ENCODE assay signal across 19 cellular contexts in the genomic region with DNA sequence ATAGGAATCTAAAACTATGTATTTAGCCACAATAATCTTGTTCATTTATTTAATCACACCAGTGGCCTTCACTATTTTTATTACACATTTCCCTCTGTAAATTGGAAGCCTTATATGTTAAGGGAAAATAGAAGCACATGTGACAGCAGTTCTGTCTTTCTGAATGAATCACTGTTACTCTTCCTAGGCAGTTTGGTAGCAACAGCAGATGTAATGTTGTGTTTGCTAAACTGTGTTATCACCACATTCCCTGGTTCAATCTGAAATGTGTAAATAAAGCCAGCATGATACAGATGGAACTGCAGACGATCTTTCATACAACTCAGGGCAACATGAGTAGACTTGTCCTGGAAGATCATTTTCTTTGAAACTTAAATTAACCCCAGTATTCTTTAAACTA.
DNase-seq lines count a peak whose midpoint lies in the region; ATAC-seq and TF ChIP-seq lines count a peak whose summit lies in the region.
"Had no signal": no experiment of that assay in that cellular context is flagged by ENCODE, and none has a peak within 500 bp of the region (broad histone marks: within the 10 kb centered on the region; RNA-seq: fewer than 3 reads in every experiment).

No MANE protein-coding gene starts in this region.

- H3K27ac Mint-ChIP-seq in MCF 10A (ENCODE audit: low read depth, unreplicated experiment) (peak overlapping the region; percentile 51), type B pancreatic cell (no peak overlapping the region)

- H3K9me3 Mint-ChIP-seq in MCF 10A (ENCODE audit: unreplicated experiment): no peaks in the 10 kb centered on the region
- peaks cover 4% of the 10 kb centered on the region for H3K9me3 Mint-ChIP-seq in type B pancreatic cell

- H3K9me3 ChIP-seq in breast epithelium: peaks cover 0 to 6% of the 10 kb centered on the region in 2 donors
- H3K9me3 ChIP-seq: Caco-2 had no signal

- no TSS peak for BruUV-seq in MCF 10A (replicated peaks; lab: Mats Ljungman, UMichigan)

- H3K4me3 ChIP-seq in breast epithelium: no peak overlapping the region
- H3K4me3 ChIP-seq: GM23248 had no signal

- CTCF ChIA-PET in MCF 10A (lab: Yijun Ruan, JAX): no interaction called here

- POLR2A ChIA-PET in MCF 10A (lab: Yijun Ruan, JAX): interaction anchor here (1.2 kb wide), 1 partner anchor 8 kb away, joined by 4 read pairs; no protein-coding TSS in a partner anchor

- no peak for TF ChIP-seq CTCF in MCF 10A (IDR thresholded peaks at IDR 0.05; ENCODE audit: unreplicated experiment)
- TF ChIP-seq CTCF in breast epithelium (IDR thresholded peaks at IDR 0.05): no peak
- TF ChIP-seq CTCF in type B pancreatic cell (conservative IDR thresholded peaks at IDR 0.05): no peak

- in situ Hi-C loops in SK-MEL-5 (cut with HindIII; ENCODE audit: low pct_unique_long_range_greater_than_20kb, low sequenced_read_pairs): no loop called here

- H3K36me3 Mint-ChIP-seq in MCF 10A (ENCODE audit: insufficient read depth, unreplicated experiment): peaks cover 7% of the 10 kb centered on the region
- H3K36me3 Mint-ChIP-seq in type B pancreatic cell: no peaks in the 10 kb centered on the region

- no peaks in the 10 kb centered on the region for H3K4me1 ChIP-seq in breast epithelium
- H3K4me1 ChIP-seq: Caco-2 had no signal

- intact Hi-C loops in MCF 10A (cut with micrococcal nuclease) (no loop called here), breast epithelium (cut with DNase I; ENCODE audit: low total_unique reads) (no loop called here)

- no peak for DNase-seq in MCF 10A (ENCODE audit: unreplicated experiment)
- DNase-seq in breast epithelium (ENCODE audit: low spot score in 2 of 2): no peak
- peak; percentile 11 for DNase-seq in SK-MEL-5 (ENCODE audit: low read depth, low spot score)
- DNase-seq in fibroblast of peridontal ligament (ENCODE audit: extremely low read depth): peak; percentile 10
- no peak for DNase-seq in dermis blood vessel endothelial cell
- DNase-seq in type B pancreatic cell (ENCODE audit: extremely low spot score, unreplicated experiment): no peak
- DNase-seq: Caco-2, DMS153, GM23248, HCEC 1CT, NCI-H1436, NCI-H2081 treated with DMSO at 0.1 percent for 48 hours, NCI-H226, NCI-H524 treated with DMSO at 0.1 percent for 48 hours, RPMI8226 had no signal

- no peak overlapping the region for H3K4me3 Mint-ChIP-seq in MCF 10A (ENCODE audit: unreplicated experiment)
- no peak overlapping the region for H3K4me3 Mint-ChIP-seq in type B pancreatic cell

- no peaks in the 10 kb centered on the region for H3K36me3 ChIP-seq in breast epithelium

- TF ChIP-seq POLR2A in breast epithelium (IDR thresholded peaks at IDR 0.05): no peak

- no peaks in the 10 kb centered on the region for H3K27me3 ChIP-seq in breast epithelium

- no peak for ATAC-seq in HG03442 (IDR thresholded peaks at IDR 0.05; ENCODE audit: unreplicated experiment)
- ATAC-seq in HG03342 (IDR thresholded peaks at IDR 0.05; ENCODE audit: unreplicated experiment): no peak

- H3K4me1 Mint-ChIP-seq in MCF 10A (ENCODE audit: insufficient read depth, unreplicated experiment): no peaks in the 10 kb centered on the region
- H3K4me1 Mint-ChIP-seq in type B pancreatic cell (ENCODE audit: unreplicated experiment): no peaks in the 10 kb centered on the region

- H3K27ac ChIP-seq in breast epithelium: no peak overlapping the region
- H3K27ac ChIP-seq: C4-2B, GM23248, HL-60 had no signal

- H3K27me3 Mint-ChIP-seq in MCF 10A (ENCODE audit: insufficient read depth, unreplicated experiment): no peaks in the 10 kb centered on the region
- H3K27me3 Mint-ChIP-seq in type B pancreatic cell: no peaks in the 10 kb centered on the region

Comparison
In these comparisons a context has a peak if more than half of its experiments do, and no peak if none do; other contexts are left out.
1. DNase-seq: peak in SK-MEL-5 (single experiment) and fibroblast of peridontal ligament (single experiment); none in MCF 10A (single experiment), breast epithelium (0 of 2), dermis blood vessel endothelial cell (single experiment) and type B pancreatic cell (single experiment).